8 cellular contexts compared by ENCODE assay signal in genomic region chr5:168219515-168220410, GRCh38.
DNase-seq lines count a peak whose midpoint lies in the region; ATAC-seq and TF ChIP-seq lines count a peak whose summit lies in the region.

No MANE protein-coding gene starts in this region.

- H3K36me3 ChIP-seq in endodermal cell (ENCODE audit: control insufficient read depth, insufficient read depth, low read length) (no peaks in the 10 kb centered on the region), thyroid gland (no peaks in the 10 kb centered on the region)

- H3K4me1 Mint-ChIP-seq in CD4-positive, alpha-beta T cell (ENCODE audit: low read depth): peaks cover 6% of the 10 kb centered on the region
- H3K4me1 Mint-ChIP-seq in T-helper 2 cell treated with Interferon-gamma antibody and Interleukin-4, amounts not matched to agents 5 μg/mL and 100 μg/mL, for 36 hours (ENCODE audit: low read depth): peaks cover 5% of the 10 kb centered on the region
- peaks cover 24% of the 10 kb centered on the region for H3K4me1 Mint-ChIP-seq in endodermal cell

- CTCF ChIA-PET in CD4-positive, alpha-beta T cell (lab: Charles Lee): interaction anchor here (0.7 to 1.2 kb wide), 9 partner anchors 9 to 949 kb away, joined by 3 to 6 read pairs (median 4); no protein-coding TSS in a partner anchor

- H3K27me3 Mint-ChIP-seq in CD4-positive, alpha-beta T cell: no peaks in the 10 kb centered on the region
- H3K27me3 Mint-ChIP-seq in T-helper 2 cell treated with Interferon-gamma antibody and Interleukin-4, amounts not matched to agents 5 μg/mL and 100 μg/mL, for 36 hours (ENCODE audit: low read depth): peaks cover 9% of the 10 kb centered on the region
- no peaks in the 10 kb centered on the region for H3K27me3 Mint-ChIP-seq in endodermal cell (ENCODE audit: insufficient read depth)

- no peak overlapping the region for H3K27ac Mint-ChIP-seq in CD4-positive, alpha-beta T cell
- H3K27ac Mint-ChIP-seq in T-helper 2 cell treated with Interferon-gamma antibody and Interleukin-4, amounts not matched to agents 5 μg/mL and 100 μg/mL, for 36 hours: no peak overlapping the region
- peak overlapping the region; percentile 59 for H3K27ac Mint-ChIP-seq in endodermal cell

- WGBS in endodermal cell (ENCODE audit: insufficient coverage in 1 of 2, insufficient read length in 1 of 2), 2 experiments: 26 to 46% methylated on average over 5 to 7 of the region's 8 CpGs
- 23 to 24% methylated on average over 8 of the region's 8 CpGs for WGBS in thyroid gland, 2 donors

- TF ChIP-seq CTCF in CD4-positive, alpha-beta T cell (IDR thresholded peaks at IDR 0.05): peak; percentile 84
- peak; percentile 94 for TF ChIP-seq CTCF in endodermal cell (conservative IDR thresholded peaks at IDR 0.05)
- TF ChIP-seq CTCF in thyroid gland (IDR thresholded peaks at IDR 0.05): peak; percentile 78 to 98 (median 89)

- H3K9me3 ChIP-seq in CD4-positive, alpha-beta T cell (ENCODE audit: control insufficient read depth, low read length): no peaks in the 10 kb centered on the region
- H3K9me3 ChIP-seq in endodermal cell (ENCODE audit: control insufficient read depth, low read length) (no peaks in the 10 kb centered on the region), thyroid gland (no peaks in the 10 kb centered on the region)

- POLR2A ChIA-PET in CD4-positive, alpha-beta T cell (lab: Charles Lee): interaction anchor here (0.7 to 1.3 kb wide), 2 partner anchors 8 to 497 kb away, joined by 3 to 5 read pairs; no protein-coding TSS in a partner anchor

- no peak for TF ChIP-seq POLR2A in thyroid gland (IDR thresholded peaks at IDR 0.05)

- H3K4me1 ChIP-seq in endodermal cell (ENCODE audit: control insufficient read depth, insufficient read depth, low read length): no peaks in the 10 kb centered on the region
- H3K4me1 ChIP-seq in thyroid gland: peaks cover 26 to 36% of the 10 kb centered on the region in 2 donors

- no peaks in the 10 kb centered on the region for H3K9me3 Mint-ChIP-seq in CD4-positive, alpha-beta T cell
- no peaks in the 10 kb centered on the region for H3K9me3 Mint-ChIP-seq in T-helper 2 cell treated with Interferon-gamma antibody and Interleukin-4, amounts not matched to agents 5 μg/mL and 100 μg/mL, for 36 hours
- H3K9me3 Mint-ChIP-seq in endodermal cell: no peaks in the 10 kb centered on the region

- H3K36me3 Mint-ChIP-seq in CD4-positive, alpha-beta T cell (ENCODE audit: low read depth): no peaks in the 10 kb centered on the region
- no peaks in the 10 kb centered on the region for H3K36me3 Mint-ChIP-seq in T-helper 2 cell treated with Interferon-gamma antibody and Interleukin-4, amounts not matched to agents 5 μg/mL and 100 μg/mL, for 36 hours (ENCODE audit: low read depth)
- no peaks in the 10 kb centered on the region for H3K36me3 Mint-ChIP-seq in endodermal cell (ENCODE audit: low read depth)

- H3K4me3 Mint-ChIP-seq in CD4-positive, alpha-beta T cell: no peak overlapping the region
- peak overlapping the region; percentile 15 for H3K4me3 Mint-ChIP-seq in T-helper 2 cell treated with Interferon-gamma antibody and Interleukin-4, amounts not matched to agents 5 μg/mL and 100 μg/mL, for 36 hours
- no peak overlapping the region for H3K4me3 Mint-ChIP-seq in endodermal cell

- ATAC-seq in CD4-positive, alpha-beta T cell (ENCODE audit: poor library complexity): peak; percentile 48
- peak; percentile 85 for ATAC-seq in GM18519 (IDR thresholded peaks at IDR 0.05; ENCODE audit: low FRiP score, unreplicated experiment)
- peak; percentile 88 for ATAC-seq in HG02938 (IDR thresholded peaks at IDR 0.05; ENCODE audit: unreplicated experiment)

- H3K27me3 ChIP-seq in CD4-positive, alpha-beta T cell (ENCODE audit: control insufficient read depth, insufficient read depth, low read length): no peaks in the 10 kb centered on the region
- H3K27me3 ChIP-seq in endodermal cell (ENCODE audit: control insufficient read depth, insufficient read depth, low read length, poor library complexity, severe bottlenecking): no peaks in the 10 kb centered on the region
- no peaks in the 10 kb centered on the region for H3K27me3 ChIP-seq in thyroid gland

- no peak overlapping the region for H3K27ac ChIP-seq in CD4-positive, alpha-beta T cell (ENCODE audit: low read depth, low read length)
- H3K27ac ChIP-seq in endodermal cell (ENCODE audit: low read depth, low read length) (no peak overlapping the region), thyroid gland (no peak overlapping the region)

- no peak overlapping the region for H3K9ac ChIP-seq in endodermal cell (ENCODE audit: extremely low read depth, low read length, poor library complexity, severe bottlenecking)

- peak in 1 of 10 experiments; percentile 40 for DNase-seq in CD4-positive, alpha-beta T cell
- peak; percentile 69 for DNase-seq in NCI-H146 (lab: John Stamatoyannopoulos, UW)
- DNase-seq in T-helper 2 cell treated with Interferon-gamma antibody and Interleukin-4, amounts not matched to agents 5 μg/mL and 100 μg/mL, for 36 hours (ENCODE audit: low spot score): peak; percentile 28
- peak; percentile 88 for DNase-seq in endodermal cell
- DNase-seq in lung microvascular endothelial cell (ENCODE audit: low read depth in 2 of 2): peak; percentile 49 to 62
- peak; percentile 52 to 61 for DNase-seq in thyroid gland

- H3K4me3 ChIP-seq in endodermal cell (ENCODE audit: low read length) (no peak overlapping the region), thyroid gland (replicated peaks in 1 of 3) (no peak overlapping the region)

- intact Hi-C loops in CD4-positive, alpha-beta T cell (cut with DNase I, micrococcal nuclease): loop anchor here in 1 of 2 experiments (1.0 to 5.0 kb wide), 2 partner anchors 107 to 495 kb away; no protein-coding TSS in a partner anchor
- intact Hi-C loops in thyroid gland (cut with DNase I): loop anchor here (10.0 kb wide), 2 partner anchors 105 to 495 kb away; no protein-coding TSS in a partner anchor
